ENCODE assay signal across 8 cellular contexts in the genomic region with DNA sequence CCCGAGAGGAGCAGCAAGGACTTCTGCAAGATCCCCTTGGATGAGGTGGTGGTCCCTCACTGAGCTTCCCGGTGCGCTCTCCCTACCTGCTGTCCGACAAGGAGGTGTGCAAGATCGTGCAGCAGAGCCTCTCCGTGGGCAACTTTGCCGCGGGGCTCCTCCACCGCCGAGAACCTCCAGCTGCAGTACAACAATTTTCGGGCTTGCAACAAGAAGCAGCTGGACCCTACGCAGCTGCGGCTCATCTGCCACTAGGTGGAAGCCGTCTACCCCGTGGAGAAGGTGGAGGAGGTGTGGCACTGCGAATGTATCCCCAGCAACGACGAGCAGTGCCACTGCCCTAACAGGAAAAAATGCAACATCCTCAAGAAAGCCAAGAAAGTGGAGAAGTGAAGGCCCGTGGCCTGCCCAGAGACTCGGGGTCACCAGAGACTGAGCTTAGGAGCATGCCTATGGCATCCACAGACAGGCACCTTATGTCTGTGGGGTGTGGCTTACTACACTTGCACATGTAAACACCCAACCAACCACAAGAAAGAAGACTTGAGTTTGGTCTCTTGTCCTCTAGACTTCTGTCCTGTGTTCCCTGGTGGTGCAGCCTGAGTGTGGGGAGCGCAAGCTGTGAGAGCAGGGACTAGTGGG. TPM values are rescaled to one million over a fixed set of nuclear protein-coding genes. Genes with fewer than 3 reads are reported as not detected.
DNase-seq lines count a peak whose midpoint lies in the region; ATAC-seq and TF ChIP-seq lines count a peak whose summit lies in the region.
"Not testable (repeated sequence)": the region's sequence is repeated elsewhere in the genome, so short reads cannot be mapped to it uniquely, and the experiment has no call there.

No MANE protein-coding gene starts in this region.

- not testable (repeated sequence) for H3K4me2 ChIP-seq in OCI-LY7 (ENCODE audit: low read length)

- H3K4me3 ChIP-seq in OCI-LY7 (ENCODE audit: low read depth, low read length, poor library complexity, severe bottlenecking); choroid plexus epithelial cell (ENCODE audit: low read depth, low read length): not testable (repeated sequence)

- not testable (repeated sequence) for H3K27ac Mint-ChIP-seq in activated CD8-positive, alpha-beta T cell treated with anti-CD3 and anti-CD28 coated beads for 36 hours; stimulated activated memory B cell treated with anti-CD40 and anti-IgM and Interleukin-4, amounts not matched to agents 10 μg/mL and 1 μg/mL and 100 μg/mL, for 72 hours

- H2AFZ ChIP-seq in OCI-LY7 (ENCODE audit: low read length) = not testable (repeated sequence)

- not testable (repeated sequence) for H4K20me1 ChIP-seq in OCI-LY7 (ENCODE audit: insufficient read depth, low read length)

- CTCF ChIA-PET in OCI-LY7 (lab: Charles Lee; ENCODE audit: unreplicated experiment); activated CD8-positive, alpha-beta T cell treated with anti-CD3 and anti-CD28 coated beads for 36 hours (lab: Charles Lee): not testable (repeated sequence)

- not testable (repeated sequence) for H3K9me2 ChIP-seq in OCI-LY7 (ENCODE audit: insufficient read depth, low read length)

- not testable (repeated sequence) for H3K4me1 Mint-ChIP-seq in activated CD8-positive, alpha-beta T cell treated with anti-CD3 and anti-CD28 coated beads for 36 hours (ENCODE audit: low read depth); stimulated activated memory B cell treated with anti-CD40 and anti-IgM and Interleukin-4, amounts not matched to agents 10 μg/mL and 1 μg/mL and 100 μg/mL, for 72 hours

- not testable (repeated sequence) for H3K9me3 Mint-ChIP-seq in activated CD8-positive, alpha-beta T cell treated with anti-CD3 and anti-CD28 coated beads for 36 hours; stimulated activated memory B cell treated with anti-CD40 and anti-IgM and Interleukin-4, amounts not matched to agents 10 μg/mL and 1 μg/mL and 100 μg/mL, for 72 hours

- H3K9me3 ChIP-seq in OCI-LY7 (ENCODE audit: low read length) = not testable (repeated sequence)

- POLR2A ChIA-PET in OCI-LY7 (lab: Charles Lee); activated CD8-positive, alpha-beta T cell treated with anti-CD3 and anti-CD28 coated beads for 36 hours (lab: Charles Lee): not testable (repeated sequence)

- H3K79me2 ChIP-seq in OCI-LY7 (ENCODE audit: insufficient read depth, low read depth, low read length) = not testable (repeated sequence)

- not testable (repeated sequence) for TF ChIP-seq CTCF in OCI-LY7 (conservative IDR thresholded peaks at IDR 0.05; ENCODE audit: low read length); activated CD8-positive, alpha-beta T cell treated with anti-CD3 and anti-CD28 coated beads for 36 hours (IDR thresholded peaks at IDR 0.05)
- peak; percentile 39 for TF ChIP-seq CTCF in choroid plexus epithelial cell (conservative IDR thresholded peaks at IDR 0.05; ENCODE audit: low read depth, low read length)

- BruUV-seq in OCI-LY7 (replicated peaks; lab: Mats Ljungman, UMichigan) = not testable (repeated sequence)

- not testable (repeated sequence) for H3K27me3 Mint-ChIP-seq in activated CD8-positive, alpha-beta T cell treated with anti-CD3 and anti-CD28 coated beads for 36 hours; stimulated activated memory B cell treated with anti-CD40 and anti-IgM and Interleukin-4, amounts not matched to agents 10 μg/mL and 1 μg/mL and 100 μg/mL, for 72 hours

- not testable (repeated sequence) for H3K4me1 ChIP-seq in OCI-LY7 (ENCODE audit: insufficient read depth, low read length, poor library complexity, severe bottlenecking)

- DNase-seq in Daoy (ENCODE audit: low read depth) (peak; percentile 41), OCI-LY7 (ENCODE audit: low spot score) (peak; percentile 86), choroid plexus epithelial cell (ENCODE audit: low read depth) (peak; percentile 63), mesenteric fat pad (ENCODE audit: low spot score) (peak; percentile 73)
- DNase-seq in activated CD8-positive, alpha-beta T cell treated with anti-CD3 and anti-CD28 coated beads for 36 hours = peak; percentile 46

- H3K4me3 Mint-ChIP-seq in activated CD8-positive, alpha-beta T cell treated with anti-CD3 and anti-CD28 coated beads for 36 hours; stimulated activated memory B cell treated with anti-CD40 and anti-IgM and Interleukin-4, amounts not matched to agents 10 μg/mL and 1 μg/mL and 100 μg/mL, for 72 hours: not testable (repeated sequence)

- H3K36me3 ChIP-seq in OCI-LY7 (ENCODE audit: insufficient read depth, low read length) = not testable (repeated sequence)

- not testable (repeated sequence) for H3K36me3 Mint-ChIP-seq in activated CD8-positive, alpha-beta T cell treated with anti-CD3 and anti-CD28 coated beads for 36 hours (ENCODE audit: low read depth)
- peaks cover 25% of the 10 kb centered on the region for H3K36me3 Mint-ChIP-seq in stimulated activated memory B cell treated with anti-CD40 and anti-IgM and Interleukin-4, amounts not matched to agents 10 μg/mL and 1 μg/mL and 100 μg/mL, for 72 hours

- intact Hi-C loops in OCI-LY7 (cut with micrococcal nuclease; ENCODE audit: unreplicated experiment); activated CD8-positive, alpha-beta T cell treated with anti-CD3 and anti-CD28 coated beads for 36 hours (cut with micrococcal nuclease): not testable (repeated sequence)

- not testable (repeated sequence) for H3K27ac ChIP-seq in OCI-LY7 (ENCODE audit: low read depth, low read length, poor library complexity, severe bottlenecking)

- ATAC-seq in GM21723 (IDR thresholded peaks at IDR 0.05; ENCODE audit: unreplicated experiment) (peak; percentile 87), HG03521 (IDR thresholded peaks at IDR 0.05; ENCODE audit: unreplicated experiment) (peak; percentile 84)
- peak; percentile 71 for ATAC-seq in activated CD8-positive, alpha-beta T cell treated with anti-CD3 and anti-CD28 coated beads for 36 hours
- ATAC-seq in stimulated activated memory B cell treated with anti-CD40 and anti-IgM and Interleukin-4, amounts not matched to agents 10 μg/mL and 1 μg/mL and 100 μg/mL, for 72 hours = peak; percentile 62

RNA-seq across cellular contexts. Expression of a gene that starts 17.9 kb away (rescaled TPM):
- total RNA-seq in Daoy (2014; rRNA removed; shearing (Covaris generic)) = 0.11 TPM in 1 of 2 replicates, not detected in the other
- total RNA-seq in OCI-LY7 (2014; rRNA removed; shearing (Covaris generic)) = 0.06 TPM in 1 of 2 replicates, not detected in the other
- 0.91 and 1.4 TPM in 2 replicates for total RNA-seq in OCI-LY7 (2022)
- total RNA-seq in activated CD8-positive, alpha-beta T cell treated with anti-CD3 and anti-CD28 coated beads for 36 hours = under 1 TPM; 0.18 to 0.83 TPM
- total RNA-seq in mesenteric fat pad = 0.48 TPM
